25 cellular contexts compared by ENCODE assay signal in the genomic region with DNA sequence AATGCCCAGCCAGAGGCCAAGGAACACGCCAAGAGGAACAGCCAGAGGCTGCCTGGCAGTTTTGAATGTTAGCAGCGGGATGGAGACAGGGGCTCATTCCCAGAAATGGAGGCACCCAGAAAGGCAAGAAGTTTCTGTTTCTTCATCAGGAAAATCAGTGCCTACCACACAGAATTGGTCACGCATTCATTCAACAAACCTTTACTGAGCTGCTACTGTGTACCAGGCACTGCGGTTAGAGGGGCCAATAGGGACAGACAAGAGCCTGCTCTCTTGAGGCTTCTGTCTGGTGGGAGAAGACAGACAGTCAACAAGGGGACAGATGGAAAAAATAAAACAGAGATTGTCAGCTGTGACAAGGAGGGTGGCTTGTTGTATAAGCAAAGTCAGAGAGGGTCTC. TPM values are rescaled to one million over a fixed set of nuclear protein-coding genes. Genes with fewer than 3 reads are reported as not detected.
DNase-seq lines count a peak whose midpoint lies in the region; ATAC-seq, FAIRE-seq and TF ChIP-seq lines count a peak whose summit lies in the region.
"Had no signal": no experiment of that assay in that cellular context is flagged by ENCODE, and none has a peak within 500 bp of the region (broad histone marks: within the 10 kb centered on the region; RNA-seq: fewer than 3 reads in every experiment).

No MANE protein-coding gene starts in this region.

- no peaks in the 10 kb centered on the region for H4K20me1 ChIP-seq in HepG2 (ENCODE audit: insufficient read depth, low read length)
- peaks cover 2% of the 10 kb centered on the region in 2 experiments for H4K20me1 ChIP-seq in H1 (replicated peaks in 1 of 2; ENCODE audit: control insufficient read depth in 1 of 2, insufficient read depth in 2 of 2, low read length in 2 of 2)

- no peaks in the 10 kb centered on the region for H3K23me2 ChIP-seq in H1 (ENCODE audit: low read depth, low read length)

- no peak overlapping the region for H4K5ac ChIP-seq in H1 (ENCODE audit: insufficient read length, low read depth, low read length)

- H2AK5ac ChIP-seq in H1 (ENCODE audit: low read depth, low read length) (no peak overlapping the region), trophoblast cell (ENCODE audit: low read length) (no peak overlapping the region)

- H4K91ac ChIP-seq in H1 (replicated peaks; ENCODE audit: insufficient read length, low read length), result no peak overlapping the region
- peak overlapping the region; percentile 1 for H4K91ac ChIP-seq in trophoblast cell (ENCODE audit: low read depth, low read length)

- H2AFZ ChIP-seq in HepG2 (ENCODE audit: low read length) (no peak overlapping the region), H1 (ENCODE audit: low read length) (no peak overlapping the region), trophoblast cell (ENCODE audit: insufficient read depth, low read length, poor library complexity) (no peak overlapping the region)
- H2AFZ ChIP-seq: GM23248 had no signal

- H3K9me3 ChIP-seq in HepG2 (ENCODE audit: low read length) (peaks cover 4% of the 10 kb centered on the region; the same call in 1 of the 2 replicates), right lobe of liver (peaks cover 0 to 2% (median 0%) of the 10 kb centered on the region in 4 donors), Panc1 (ENCODE audit: control insufficient read depth, insufficient read depth, low read depth, low read length) (peaks cover 3% of the 10 kb centered on the region; the same call in 1 of the 2 replicates), H1 (ENCODE audit: insufficient read depth in 2 of 2, low read depth in 1 of 2, low read length in 1 of 2) (peaks cover 0 to 4% of the 10 kb centered on the region in 2 experiments; a peak in 1 of 4 replicates), trophoblast cell (ENCODE audit: insufficient read depth, low read depth, low read length) (no peaks in the 10 kb centered on the region), colonic mucosa (no peaks in the 10 kb centered on the region)

- TF ChIP-seq RAD21 in HepG2 (CRISPR knock-in tag; IDR thresholded peaks at IDR 0.05), result no peak
- TF ChIP-seq RAD21 in H1 (IDR thresholded peaks at IDR 0.05 in 1 of 2, conservative IDR thresholded peaks at IDR 0.05 in 1 of 2; ENCODE audit: low read depth in 2 of 2, low read length in 2 of 2), result no peak

- H3K56ac ChIP-seq in H1 (replicated peaks; ENCODE audit: insufficient read length, low read depth, low read length), result no peak overlapping the region

- H3K4ac ChIP-seq in H1 (replicated peaks; ENCODE audit: insufficient read length, low read depth, low read length) (no peak overlapping the region), trophoblast cell (ENCODE audit: low read depth, low read length) (no peak overlapping the region)

- no peak overlapping the region for H4K12ac ChIP-seq in trophoblast cell (ENCODE audit: low read depth, low read length)

- H3K18ac ChIP-seq in H1 (ENCODE audit: extremely low read depth, low read length) (no peak overlapping the region), trophoblast cell (ENCODE audit: low read length) (no peak overlapping the region)

- BruUV-seq in HepG2 (replicated peaks; lab: Mats Ljungman, UMichigan) (no TSS peak), Panc1 (replicated peaks; lab: Mats Ljungman, UMichigan) (no TSS peak)

- H3K27me3 ChIP-seq in HepG2 (ENCODE audit: control insufficient read depth in 1 of 2, insufficient read depth in 2 of 2, low read length in 2 of 2) (no peaks in the 10 kb centered on the region), right lobe of liver (no peaks in the 10 kb centered on the region), Panc1 (ENCODE audit: control insufficient read depth, insufficient read depth, low read length) (no peaks in the 10 kb centered on the region), H1 (replicated peaks in 1 of 4; ENCODE audit: control insufficient read depth in 3 of 4, extremely low read depth in 1 of 4, insufficient read depth in 3 of 4, low read length in 3 of 4) (no peaks in the 10 kb centered on the region), trophoblast cell (ENCODE audit: insufficient read depth, low read length) (no peaks in the 10 kb centered on the region), colonic mucosa (no peaks in the 10 kb centered on the region)

- ATAC-seq in HepG2, result no peak
- no peak for ATAC-seq in right lobe of liver
- no peak for ATAC-seq in Panc1
- no peak for ATAC-seq in GM18873 (IDR thresholded peaks at IDR 0.05; ENCODE audit: low FRiP score, unreplicated experiment)

- peaks cover 84% of the 10 kb centered on the region for H3K4me1 ChIP-seq in HepG2 (ENCODE audit: insufficient read depth, low read length)
- H3K4me1 ChIP-seq in right lobe of liver, result peaks cover 0 to 5% (median 0%) of the 10 kb centered on the region in 4 donors
- peaks cover 23% of the 10 kb centered on the region for H3K4me1 ChIP-seq in Panc1 (ENCODE audit: control insufficient read depth, insufficient read depth, low read length)
- H3K4me1 ChIP-seq in H1 (replicated peaks in 1 of 4; ENCODE audit: control insufficient read depth in 3 of 4, insufficient read depth in 4 of 4, low read length in 3 of 4), result peaks cover 0 to 18% (median 15%) of the 10 kb centered on the region in 4 experiments; a peak in 6 of 7 replicates
- peaks cover 16 to 21% of the 10 kb centered on the region in 2 experiments for H3K4me1 ChIP-seq in trophoblast cell (ENCODE audit: control insufficient read depth in 1 of 2, insufficient read depth in 2 of 2, low read length in 2 of 2)
- no peaks in the 10 kb centered on the region for H3K4me1 ChIP-seq in colonic mucosa
- H3K4me1 ChIP-seq: HAP-1 had no signal

- H3K4me3 ChIP-seq in HepG2 (replicated peaks in 1 of 3; ENCODE audit: insufficient read depth in 1 of 3, low read depth in 2 of 3, low read length in 3 of 3), result no peak overlapping the region
- H3K4me3 ChIP-seq in right lobe of liver, result no peak overlapping the region
- no peak overlapping the region for H3K4me3 ChIP-seq in Panc1 (ENCODE audit: low read depth in 2 of 2, low read length in 2 of 2)
- H3K4me3 ChIP-seq in H1 (ENCODE audit: extremely low read depth in 1 of 4, insufficient read depth in 2 of 4, low read depth in 3 of 4, low read length in 4 of 4), result no peak overlapping the region
- no peak overlapping the region for H3K4me3 ChIP-seq in trophoblast cell (ENCODE audit: low read depth, low read length)
- no peak overlapping the region for H3K4me3 ChIP-seq in colonic mucosa
- H3K4me3 ChIP-seq: GM23248, HAP-1 had no signal

- POLR2A ChIA-PET in HepG2 (lab: Yijun Ruan, JAX), result no interaction called here
- POLR2A ChIA-PET in Panc1 (lab: Charles Lee), result no interaction called here
- POLR2A ChIA-PET in H1 (lab: Charles Lee; ENCODE audit: partially characterized antibody), result interaction anchor here (1.0 kb wide), 1 partner anchor 13 kb away, joined by 3 read pairs; no protein-coding TSS in a partner anchor

- H2BK5ac ChIP-seq in H1 (ENCODE audit: low read depth, low read length) (no peak overlapping the region), trophoblast cell (ENCODE audit: low read depth, low read length, poor library complexity) (no peak overlapping the region)

- H2BK20ac ChIP-seq in H1 (ENCODE audit: low read length), result no peak overlapping the region

- intact Hi-C loops in HepG2 (cut with micrococcal nuclease; ENCODE audit: unreplicated experiment) (loop anchor here (5.0 kb wide), 1 partner anchor 47 kb away; no protein-coding TSS in a partner anchor), right lobe of liver (cut with DNase I) (no loop called here), Panc1 (cut with micrococcal nuclease; ENCODE audit: unreplicated experiment) (no loop called here), colonic mucosa (cut with DNase I) (no loop called here)

- no peaks in the 10 kb centered on the region for H3K36me3 ChIP-seq in HepG2 (replicated peaks in 1 of 2; ENCODE audit: control insufficient read depth in 1 of 2, insufficient read depth in 2 of 2, low read length in 2 of 2)
- no peaks in the 10 kb centered on the region for H3K36me3 ChIP-seq in right lobe of liver
- no peaks in the 10 kb centered on the region for H3K36me3 ChIP-seq in Panc1 (ENCODE audit: control insufficient read depth, insufficient read depth, low read length)
- no peaks in the 10 kb centered on the region for H3K36me3 ChIP-seq in H1 (ENCODE audit: control insufficient read depth in 2 of 4, insufficient read depth in 4 of 4, low read length in 3 of 4)
- no peaks in the 10 kb centered on the region for H3K36me3 ChIP-seq in trophoblast cell (ENCODE audit: control insufficient read depth in 1 of 2, insufficient read depth in 2 of 2, low read length in 2 of 2)
- no peaks in the 10 kb centered on the region for H3K36me3 ChIP-seq in colonic mucosa
- H3K36me3 ChIP-seq: HAP-1 had no signal

- H3K4me2 ChIP-seq in HepG2 (ENCODE audit: low read depth, low read length) (no peak overlapping the region), H1 (ENCODE audit: insufficient read depth in 1 of 2, low read depth in 2 of 2, low read length in 2 of 2) (no peak overlapping the region), trophoblast cell (ENCODE audit: low read length) (no peak overlapping the region)

- H3K23ac ChIP-seq in H1 (ENCODE audit: insufficient read length) (no peak overlapping the region), trophoblast cell (ENCODE audit: low read length) (no peak overlapping the region)

- no peaks in the 10 kb centered on the region for H3K79me2 ChIP-seq in HepG2 (ENCODE audit: insufficient read depth, low read length)
- no peaks in the 10 kb centered on the region for H3K79me2 ChIP-seq in H1 (ENCODE audit: control insufficient read depth in 1 of 2, insufficient read depth in 2 of 2, low read length in 2 of 2)
- H3K79me2 ChIP-seq in trophoblast cell (ENCODE audit: control insufficient read depth, insufficient read depth, low read length, poor library complexity), result no peaks in the 10 kb centered on the region

- DNase-seq in HepG2 (ENCODE audit: low spot score) (no peak), right lobe of liver (no peak), Panc1 (ENCODE audit: low read depth, low spot score) (no peak), H1 (ENCODE audit: low read depth in 1 of 2, low spot score in 2 of 2) (no peak), trophoblast cell (no peak), colonic mucosa (no peak), NOMO-1 treated with dmso at 0.1 percent for 144 hours (lab: John Stamatoyannopoulos, UW; ENCODE audit: unreplicated experiment) (no peak)
- DNase-seq: ACHN; AML-193; CD4-positive, alpha-beta T cell; CD8-positive, alpha-beta memory T cell; DMS 273 treated with DMSO at 0.1 percent for 48 hours; DMS79; GF-D8; GM23248 had no signal

- in situ Hi-C loops in HepG2 (cut with HindIII; ENCODE audit: extremely low pct_ligation_motif_present, low pct_unique_long_range_greater_than_20kb) (no loop called here), Panc1 (cut with HindIII; ENCODE audit: low pct_unique_long_range_greater_than_20kb, low sequenced_read_pairs) (no loop called here)

- no peak overlapping the region for H3K27ac ChIP-seq in HepG2 (ENCODE audit: extremely low read length, insufficient read depth, low read length)
- no peak overlapping the region for H3K27ac ChIP-seq in right lobe of liver
- H3K27ac ChIP-seq in Panc1 (ENCODE audit: low read length), result peak overlapping the region; percentile 73; the same call in 1 of the 2 replicates
- no peak overlapping the region for H3K27ac ChIP-seq in H1 (ENCODE audit: low read depth, low read length)
- H3K27ac ChIP-seq in trophoblast cell (ENCODE audit: low read depth, low read length), result no peak overlapping the region
- H3K27ac ChIP-seq in colonic mucosa, result no peak overlapping the region
- H3K27ac ChIP-seq: 22Rv1, GM23248 had no signal

- TF ChIP-seq CTCF in HepG2 (CRISPR knock-in tag; IDR thresholded peaks at IDR 0.05) (no peak), right lobe of liver (IDR thresholded peaks at IDR 0.05) (no peak), Panc1 (IDR thresholded peaks at IDR 0.05) (no peak), H1 (IDR thresholded peaks at IDR 0.05; ENCODE audit: control extremely low read depth in 1 of 3, insufficient read depth in 1 of 3, low read depth in 1 of 3, low read length in 3 of 3) (no peak), colonic mucosa (IDR thresholded peaks at IDR 0.05) (no peak)

- WGBS in HepG2 (ENCODE audit: low lambda C conversion rate), result 99% methylated on average over 4 of the region's 4 CpGs
- WGBS in right lobe of liver (ENCODE audit: insufficient coverage, low coverage, low lambda C conversion rate, missing lambda C conversion rate), result 71% methylated on average over 4 of the region's 4 CpGs
- 93% methylated on average over 4 of the region's 4 CpGs; no CpG with 5 or more reads in 1 of the 2 experiments for WGBS in H1 (ENCODE audit: extremely low coverage in 1 of 2, insufficient coverage in 1 of 2, insufficient read length in 1 of 2, insufficient replicate concordance in 2 of 2, low coverage in 1 of 2, low lambda C conversion rate in 2 of 2, missing lambda C conversion rate in 1 of 2), 2 experiments
- WGBS in trophoblast cell (ENCODE audit: extremely low coverage, insufficient coverage, insufficient read length), result no CpG with 5 or more reads among the region's 4 CpGs

- no peak overlapping the region for H2BK120ac ChIP-seq in H1 (replicated peaks; ENCODE audit: low read depth, low read length)
- no peak overlapping the region for H2BK120ac ChIP-seq in trophoblast cell (ENCODE audit: insufficient read depth, low read length, poor library complexity)

- no peak overlapping the region for H3K14ac ChIP-seq in H1 (ENCODE audit: insufficient read length)
- no peak overlapping the region for H3K14ac ChIP-seq in trophoblast cell (ENCODE audit: low read length)

- H4K8ac ChIP-seq in H1 (ENCODE audit: extremely low read depth, insufficient read depth, low read length), result 0 out of 2 replicates have a peak overlapping the region, but pooled peaks have one; percentile 21
- no peak overlapping the region for H4K8ac ChIP-seq in trophoblast cell (ENCODE audit: low read depth, low read length)

- FAIRE-seq in HepG2 (lab: Jason Lieb, UNC), result no peak
- no peak for FAIRE-seq in H1 (lab: Jason Lieb, UNC)
- FAIRE-seq: A204.1, D721Med, GM12891, GM18507 had no signal

- TF ChIP-seq POLR2A in HepG2 (IDR thresholded peaks at IDR 0.05; ENCODE audit: insufficient read depth in 1 of 2, low read depth in 2 of 2, low read length in 2 of 2), result no peak
- TF ChIP-seq POLR2A in right lobe of liver (IDR thresholded peaks at IDR 0.05), result no peak
- no peak for TF ChIP-seq POLR2A in H1 (IDR thresholded peaks at IDR 0.05; ENCODE audit: control extremely low read depth in 1 of 2, low read depth in 2 of 2, low read length in 2 of 2)

- TF ChIP-seq EP300 in HepG2 (IDR thresholded peaks at IDR 0.05; ENCODE audit: low read depth in 2 of 2, low read length in 2 of 2), result no peak
- TF ChIP-seq EP300 in HepG2 (CRISPR knock-in tag; IDR thresholded peaks at IDR 0.05; ENCODE audit: borderline replicate concordance), result no peak
- no peak for TF ChIP-seq EP300 in H1 (IDR thresholded peaks at IDR 0.05; ENCODE audit: borderline replicate concordance in 1 of 2, low read depth in 2 of 2, low read length in 2 of 2)

- CTCF ChIA-PET in HepG2 (lab: Yijun Ruan, JAX; ENCODE audit: low intra/inter-chr PET ratio, low total read pairs) (no interaction called here), Panc1 (lab: Charles Lee) (interaction anchor here (0.7 kb wide), 1 partner anchor 24 kb away, joined by 5 read pairs; no protein-coding TSS in a partner anchor), H1 (lab: Charles Lee; ENCODE audit: partially characterized antibody) (interaction anchor here (0.6 to 2.3 kb wide), 7 partner anchors 7 to 114 kb away, joined by 3 to 7 read pairs (median 3); partner anchors contain the start of gene CPLX2)

- no peak overlapping the region for H3K9ac ChIP-seq in HepG2 (ENCODE audit: insufficient read depth, low read depth, low read length)
- no peak overlapping the region for H3K9ac ChIP-seq in H1 (replicated peaks in 1 of 4; ENCODE audit: extremely low read depth in 1 of 4, low read depth in 3 of 4, low read length in 3 of 4)
- no peak overlapping the region for H3K9ac ChIP-seq in trophoblast cell (ENCODE audit: low read length)
- H3K9ac ChIP-seq in colonic mucosa (ENCODE audit: low read depth in 2 of 2, low read length in 2 of 2), result no peak overlapping the region
- H3K9ac ChIP-seq: GM23248 had no signal

- H2BK12ac ChIP-seq in H1 (ENCODE audit: low read depth, low read length) (no peak overlapping the region), trophoblast cell (ENCODE audit: low read length) (no peak overlapping the region)

- H3K79me1 ChIP-seq in H1 (ENCODE audit: low read depth, low read length) (no peaks in the 10 kb centered on the region), trophoblast cell (ENCODE audit: low read length) (peaks cover 3% of the 10 kb centered on the region)

- H2BK15ac ChIP-seq in H1 (ENCODE audit: low read length), result no peak overlapping the region

RNA-seq across cellular contexts. Expression of gene CPLX2, which starts 27.2 kb away (rescaled TPM):
- 76.7 and 78.2 TPM in 2 replicates for total RNA-seq in HepG2 (2016; rRNA removed; fragmentation: Illumina TruSeq; extraction: Trizol)
- total RNA-seq in HepG2 (2016; cell fraction: cytosol; rRNA removed; fragmentation: Illumina TruSeq; extraction: Trizol; ENCODE audit: low read depth), result 5.2 and 5.6 TPM in 2 replicates
- 71.9 and 77.2 TPM in 2 replicates for total RNA-seq in HepG2 (2016; cell fraction: insoluble cytoplasmic fraction; rRNA removed; fragmentation: Illumina TruSeq; extraction: Trizol)
- total RNA-seq in HepG2 (2016; cell fraction: membrane; rRNA removed; fragmentation: Illumina TruSeq; extraction: Trizol), result 30.7 and 32.7 TPM in 2 replicates
- total RNA-seq in HepG2 (2016; cell fraction: nucleus; rRNA removed; fragmentation: Illumina TruSeq; extraction: Trizol), result 36.3 and 39.1 TPM in 2 replicates
- polyA plus RNA-seq in HepG2 (2011; rRNA removed), result 8.3 and 15.9 TPM in 2 replicates
- polyA plus RNA-seq in HepG2 (2011; cell fraction: cytosol; rRNA removed), result 7.9 and 22.0 TPM in 2 replicates
- 10.3 and 30.4 TPM in 2 replicates for polyA plus RNA-seq in HepG2 (2011; cell fraction: nucleus; rRNA removed)
- 15.3 and 18.2 TPM in 2 replicates for polyA plus RNA-seq in HepG2 (2012)
- polyA plus RNA-seq in HepG2 (2016; cell fraction: cytosol; fragmentation: Illumina TruSeq; extraction: Trizol; ENCODE audit: low read depth), result 3.4 and 4.4 TPM in 2 replicates
- 78.3 and 86.6 TPM in 2 replicates for polyA plus RNA-seq in HepG2 (2016; cell fraction: insoluble cytoplasmic fraction; fragmentation: Illumina TruSeq; extraction: Trizol; ENCODE audit: low read depth)
- polyA plus RNA-seq in HepG2 (2016; cell fraction: membrane; fragmentation: Illumina TruSeq; extraction: Trizol; ENCODE audit: low read depth), result 24.2 and 24.8 TPM in 2 replicates
- 69.9 and 75.7 TPM in 2 replicates for polyA plus RNA-seq in HepG2 (2016; cell fraction: nucleus; fragmentation: Illumina TruSeq; extraction: Trizol; ENCODE audit: insufficient read depth, low read depth)
- 27.3 TPM in 1 of 2 replicates, not detected in the other for polyA minus RNA-seq in HepG2 (2011; rRNA and poly(A)+ RNA removed; ENCODE audit: low replicate concordance)
- polyA minus RNA-seq in HepG2 (2011; cell fraction: cytosol; rRNA and poly(A)+ RNA removed), result 4.8 and 16.6 TPM in 2 replicates
- polyA minus RNA-seq in HepG2 (2011; cell fraction: nucleus; rRNA and poly(A)+ RNA removed), result 4.5 and 6.4 TPM in 2 replicates
- total RNA-seq in right lobe of liver, result under 1 TPM in 2 of 6 experiments, not detected in 4; 0.18 to 0.56 TPM
- 0.15 TPM for total RNA-seq in Panc1 (2021; ENCODE audit: unreplicated experiment)
- not detected for polyA plus RNA-seq in Panc1 (2012; ENCODE audit: insufficient read length)
- 0.32 and 0.42 TPM in 2 replicates for total RNA-seq in H1 (2021; fragmentation: NEBNext Ultra II Directional; extraction: Animal tissue kit (Norgen Biotek cat#: 25700))
- polyA plus RNA-seq in H1 (2011; rRNA removed), result 0.28 and 0.35 TPM in 2 replicates
- polyA plus RNA-seq in H1 (2011; cell fraction: cytosol; rRNA removed), result 0.40 TPM
- 0.24 TPM for polyA plus RNA-seq in H1 (2011; cell fraction: nucleus; rRNA removed)
- polyA plus RNA-seq in H1 (2012, experiment 1 of 2), result 0.39 to 1.3 TPM (median 0.99 TPM) in 4 replicates
- polyA plus RNA-seq in H1 (2012, experiment 2 of 2), result 0.55 TPM
- 0.14 TPM for polyA plus RNA-seq in H1 (2013, experiment 1 of 2)
- polyA plus RNA-seq in H1 (2013, experiment 2 of 2), result 0.18 TPM
- polyA minus RNA-seq in H1 (2011; rRNA and poly(A)+ RNA removed), result 0.32 and 0.37 TPM in 2 replicates
- polyA minus RNA-seq in H1 (2011; cell fraction: cytosol; rRNA and poly(A)+ RNA removed), result not detected
- not detected for polyA minus RNA-seq in H1 (2011; cell fraction: nucleus; rRNA and poly(A)+ RNA removed)
- 0.04 and 0.05 TPM in 2 replicates for polyA plus RNA-seq in trophoblast cell (2013)
- total RNA-seq in colonic mucosa, result 1 to 10 TPM in 1 of 2 donors, under 1 TPM in 1; 0.57 to 1.2 TPM
- total RNA-seq: CD4-positive, alpha-beta T cell; CD8-positive, alpha-beta memory T cell; G401; GM23248; H4 had no signal
- polyA plus RNA-seq: CD14-positive monocyte; CD8-positive, alpha-beta memory T cell; GM23248 had no signal
